In genomic region chr1:21290546-21290944, GRCh38 we compare ENCODE assay signal across 8 cellular contexts. TPM values are rescaled to one million over a fixed set of nuclear protein-coding genes. Genes with fewer than 3 reads are reported as not detected.
DNase-seq lines count a peak whose midpoint lies in the region; ATAC-seq lines count a peak whose summit lies in the region.

No MANE protein-coding gene starts in this region.

- H3K36me3 Mint-ChIP-seq in activated CD8-positive, alpha-beta T cell treated with anti-CD3 and anti-CD28 coated beads, Interleukin-2, amount 10 ng/mL, durations not matched to agents 7 days and 5 days (ENCODE audit: low read depth): peaks cover 14% of the 10 kb centered on the region

- H3K9me3 Mint-ChIP-seq in activated CD8-positive, alpha-beta T cell treated with anti-CD3 and anti-CD28 coated beads, Interleukin-2, amount 10 ng/mL, durations not matched to agents 7 days and 5 days (ENCODE audit: insufficient read depth): no peaks in the 10 kb centered on the region

- CTCF ChIA-PET in activated CD8-positive, alpha-beta T cell treated with anti-CD3 and anti-CD28 coated beads, Interleukin-2, amount 10 ng/mL, durations not matched to agents 7 days and 5 days (lab: Charles Lee): interaction anchor here (1.0 to 6.4 kb wide), 6 partner anchors 10 to 55 kb away, joined by 5 to 91 read pairs (median 6); no protein-coding TSS in a partner anchor

- H3K9me3 ChIP-seq in iPS-18c (ENCODE audit: control insufficient read depth, insufficient read depth, low read length) (peaks cover 2% of the 10 kb centered on the region), thymus (ENCODE audit: control insufficient read depth) (no peaks in the 10 kb centered on the region)

- no peaks in the 10 kb centered on the region for H3K27me3 Mint-ChIP-seq in activated CD8-positive, alpha-beta T cell treated with anti-CD3 and anti-CD28 coated beads, Interleukin-2, amount 10 ng/mL, durations not matched to agents 7 days and 5 days (ENCODE audit: low read depth)

- peaks cover 42% of the 10 kb centered on the region for H3K4me1 ChIP-seq in thymus (ENCODE audit: control insufficient read depth, insufficient read depth, low read length)

- peak overlapping the region; percentile 80 for H3K27ac Mint-ChIP-seq in activated CD8-positive, alpha-beta T cell treated with anti-CD3 and anti-CD28 coated beads, Interleukin-2, amount 10 ng/mL, durations not matched to agents 7 days and 5 days

- WGBS in thymus: 4% methylated on average over 9 of the region's 9 CpGs

- peak overlapping the region; percentile 78 for H3K4me3 Mint-ChIP-seq in activated CD8-positive, alpha-beta T cell treated with anti-CD3 and anti-CD28 coated beads, Interleukin-2, amount 10 ng/mL, durations not matched to agents 7 days and 5 days

- ATAC-seq in activated CD8-positive, alpha-beta T cell treated with anti-CD3 and anti-CD28 coated beads, Interleukin-2, amount 10 ng/mL, durations not matched to agents 7 days and 5 days: no peak
- ATAC-seq in HG02852 (IDR thresholded peaks at IDR 0.05; ENCODE audit: unreplicated experiment) (no peak), GM19467 (IDR thresholded peaks at IDR 0.05; ENCODE audit: unreplicated experiment) (no peak)

- peak overlapping the region; percentile 58 for H3K27ac ChIP-seq in thymus (ENCODE audit: low read depth)

- H3K4me1 Mint-ChIP-seq in activated CD8-positive, alpha-beta T cell treated with anti-CD3 and anti-CD28 coated beads, Interleukin-2, amount 10 ng/mL, durations not matched to agents 7 days and 5 days (ENCODE audit: low read depth): peaks cover 70% of the 10 kb centered on the region

- H3K4me3 ChIP-seq in iPS-18c (ENCODE audit: insufficient read depth, low read depth, low read length) (peak overlapping the region; percentile 66), thymus (ENCODE audit: low read length) (peak overlapping the region; percentile 75)

- POLR2A ChIA-PET in activated CD8-positive, alpha-beta T cell treated with anti-CD3 and anti-CD28 coated beads, Interleukin-2, amount 10 ng/mL, durations not matched to agents 7 days and 5 days (lab: Charles Lee): interaction anchor here (0.7 to 0.9 kb wide), 2 partner anchors 9 to 39 kb away, joined by 3 read pairs; no protein-coding TSS in a partner anchor

- H3K36me3 ChIP-seq in thymus (ENCODE audit: control insufficient read depth, insufficient read depth): no peaks in the 10 kb centered on the region

- DNase-seq in stimulated activated CD4-positive, alpha-beta T cell treated with anti-CD3 and anti-CD28 coated beads, Interleukin-15, amount 100 ng/mL, for 24 hours: peak; percentile 30
- no peak for DNase-seq in stimulated activated CD4-positive, alpha-beta T cell treated with anti-CD3 and anti-CD28 coated beads, Interleukin-12 subunit alpha, Interleukin-12 subunit beta, amount 100 ng/mL, for 4 hours
- DNase-seq in activated CD8-positive, alpha-beta T cell treated with anti-CD3 and anti-CD28 coated beads, Interleukin-2, amount 10 ng/mL, durations not matched to agents 7 days and 5 days: peak; percentile 36
- DNase-seq in NCI-H69 (lab: John Stamatoyannopoulos, UW): no peak

- H3K27me3 ChIP-seq in thymus (ENCODE audit: control insufficient read depth, insufficient read depth): no peaks in the 10 kb centered on the region

RNA-seq across cellular contexts. Expression of gene ECE1, which starts 0.3 kb away (rescaled TPM):
- 10 to 100 TPM; 70.9 to 72.5 TPM for total RNA-seq in activated CD8-positive, alpha-beta T cell treated with anti-CD3 and anti-CD28 coated beads, Interleukin-2, amount 10 ng/mL, durations not matched to agents 7 days and 5 days
- 34.2 TPM for polyA plus RNA-seq in thymus

Comparison
In these comparisons a context has a peak if more than half of its experiments do, and no peak if none do; other contexts are left out.
1. DNase-seq: peak in stimulated activated CD4-positive, alpha-beta T cell treated with anti-CD3 and anti-CD28 coated beads, Interleukin-15, amount 100 ng/mL, for 24 hours (single experiment) and activated CD8-positive, alpha-beta T cell treated with anti-CD3 and anti-CD28 coated beads, Interleukin-2, amount 10 ng/mL, durations not matched to agents 7 days and 5 days (single experiment); none in stimulated activated CD4-positive, alpha-beta T cell treated with anti-CD3 and anti-CD28 coated beads, Interleukin-12 subunit alpha, Interleukin-12 subunit beta, amount 100 ng/mL, for 4 hours (single experiment) and NCI-H69 (single experiment).